ENCODE assay signal across 1 cellular context in genomic region chr19:38135150-38135998, GRCh38.
TF ChIP-seq lines count a peak whose summit lies in the region.

No MANE protein-coding gene starts in this region.

TF ChIP-seq in H1, 55 proteins besides CTCF, POLR2A, EP300 and RAD21:
- no peak for TF ChIP-seq CHD7 (IDR thresholded peaks at IDR 0.05; ENCODE audit: insufficient replicate concordance, low read length)
- TF ChIP-seq GABPA (IDR thresholded peaks at IDR 0.05; ENCODE audit: borderline replicate concordance, insufficient read depth, low read length), result no peak
- no peak for TF ChIP-seq POU5F1 (IDR thresholded peaks at IDR 0.05; ENCODE audit: low read depth, low read length)
- TF ChIP-seq SIRT6 (IDR thresholded peaks at IDR 0.05; ENCODE audit: low read length), result no peak
- TF ChIP-seq EZH2 (IDR thresholded peaks at IDR 0.05; ENCODE audit: low read depth, low read length, severe bottlenecking), result no peak
- no peak for TF ChIP-seq RFX5 (IDR thresholded peaks at IDR 0.05; ENCODE audit: borderline replicate concordance, low read depth, low read length)
- no peak for TF ChIP-seq POLR2AphosphoS5 (IDR thresholded peaks at IDR 0.05; ENCODE audit: low read depth, low read length)
- TF ChIP-seq SUZ12 (IDR thresholded peaks at IDR 0.05; ENCODE audit: low read length), result no peak
